In genomic region chr11:36840378-36840777, GRCh38 we compare ENCODE assay signal across 17 cellular contexts.
DNase-seq lines count a peak whose midpoint lies in the region; ATAC-seq and TF ChIP-seq lines count a peak whose summit lies in the region.
"Had no signal": no experiment of that assay in that cellular context is flagged by ENCODE, and none has a peak within 500 bp of the region (broad histone marks: within the 10 kb centered on the region; RNA-seq: fewer than 3 reads in every experiment).

No MANE protein-coding gene starts in this region.

- no peak overlapping the region for H3K4me3 Mint-ChIP-seq in H9
- H3K4me3 Mint-ChIP-seq: B cell; CD4-positive, CD25-positive, alpha-beta regulatory T cell; CD8-positive, alpha-beta T cell had no signal

- no peak overlapping the region for H2AFZ ChIP-seq in H9 (ENCODE audit: low read length)

- H3K9ac ChIP-seq in H9 (ENCODE audit: extremely low read depth, insufficient read length, low read length): no peak overlapping the region
- H3K9ac ChIP-seq: BLaER1 had no signal

- H3K4me1 ChIP-seq in ectodermal cell (ENCODE audit: control insufficient read depth, insufficient read depth, low read length) (no peaks in the 10 kb centered on the region), H9 (ENCODE audit: insufficient read depth, low read length) (no peaks in the 10 kb centered on the region)
- H3K4me1 ChIP-seq: BLaER1, Caco-2 had no signal

- H3K27ac ChIP-seq in ectodermal cell (ENCODE audit: insufficient read depth, low read depth, low read length, poor library complexity, severe bottlenecking) (peak overlapping the region; percentile 38), H9 (ENCODE audit: insufficient read length, low read depth, low read length) (no peak overlapping the region)
- H3K27ac ChIP-seq: BLaER1, C4-2B had no signal

- H3K27me3 ChIP-seq in ectodermal cell (ENCODE audit: control insufficient read depth, insufficient read depth, low read length, poor library complexity, severe bottlenecking) (no peaks in the 10 kb centered on the region), H9 (ENCODE audit: insufficient read depth, low read length) (no peaks in the 10 kb centered on the region)
- H3K27me3 ChIP-seq: BLaER1 had no signal

- no peak overlapping the region for H3K27ac Mint-ChIP-seq in H9
- H3K27ac Mint-ChIP-seq: B cell; CD4-positive, CD25-positive, alpha-beta regulatory T cell; CD8-positive, alpha-beta T cell had no signal

- peak; percentile 65 for DNase-seq in medulla oblongata (ENCODE audit: extremely low spot score)
- DNase-seq in pons (ENCODE audit: low spot score): peak; percentile 85
- no peak for DNase-seq in H9
- DNase-seq in NOMO-1 treated with dmso at 0.1 percent for 144 hours (lab: John Stamatoyannopoulos, UW; ENCODE audit: unreplicated experiment): no peak
- DNase-seq: Caco-2; CD4-positive, CD25-positive, alpha-beta regulatory T cell; CD8-positive, alpha-beta T cell; DMS153; DND-41; GOT3; HCEC 1CT had no signal

- no peaks in the 10 kb centered on the region for H3K79me1 ChIP-seq in H9 (ENCODE audit: insufficient read depth, low read depth, low read length, poor library complexity, severe bottlenecking)

- no peak overlapping the region for H4K91ac ChIP-seq in H9 (ENCODE audit: insufficient read length, low read depth, low read length)

- H4K8ac ChIP-seq in H9 (replicated peaks; ENCODE audit: insufficient read length, low read depth, low read length): no peak overlapping the region

- H3K9me3 Mint-ChIP-seq in H9: peaks cover 2% of the 10 kb centered on the region in 2 experiments; a peak in 2 of 5 replicates
- H3K9me3 Mint-ChIP-seq: CD8-positive, alpha-beta T cell had no signal

- H2BK20ac ChIP-seq in H9 (ENCODE audit: low read depth, low read length, poor library complexity, severe bottlenecking): no peak overlapping the region

- no peak overlapping the region for H3K4me2 ChIP-seq in H9 (ENCODE audit: insufficient read depth, insufficient read length, low read length)
- H3K4me2 ChIP-seq: BLaER1 had no signal

- no peak overlapping the region for H3K4ac ChIP-seq in H9 (ENCODE audit: low read depth, low read length)

- H3K36me3 Mint-ChIP-seq in H9 (ENCODE audit: insufficient read depth in 1 of 3, low read depth in 3 of 3): no peaks in the 10 kb centered on the region; a peak in 1 of 7 replicates
- H3K36me3 Mint-ChIP-seq: CD4-positive, CD25-positive, alpha-beta regulatory T cell; CD8-positive, alpha-beta T cell had no signal

- H3K18ac ChIP-seq in H9 (ENCODE audit: insufficient read length, low read depth, low read length): no peak overlapping the region

- no peak overlapping the region for H2BK120ac ChIP-seq in H9 (ENCODE audit: low read depth, low read length, poor library complexity, severe bottlenecking)

- H3K4me1 Mint-ChIP-seq in H9: no peaks in the 10 kb centered on the region
- H3K4me1 Mint-ChIP-seq: B cell; CD4-positive, CD25-positive, alpha-beta regulatory T cell had no signal

- no peak overlapping the region for H3K4me3 ChIP-seq in ectodermal cell (ENCODE audit: insufficient read depth, low read depth, low read length)
- H3K4me3 ChIP-seq: BLaER1 had no signal

- H3K36me3 ChIP-seq in ectodermal cell (ENCODE audit: control insufficient read depth, insufficient read depth, low read length): no peaks in the 10 kb centered on the region
- H3K36me3 ChIP-seq: BLaER1 had no signal

- no peak overlapping the region for H2AK5ac ChIP-seq in H9 (ENCODE audit: insufficient read length, low read length)

- no peak overlapping the region for H3K23ac ChIP-seq in H9 (ENCODE audit: insufficient read length, low read depth, low read length)

- H4K20me1 ChIP-seq in H9 (ENCODE audit: control insufficient read depth, insufficient read depth, insufficient read length): no peaks in the 10 kb centered on the region
- H4K20me1 ChIP-seq: BLaER1 had no signal

- no peak overlapping the region for H3K56ac ChIP-seq in H9 (ENCODE audit: insufficient read length, low read depth, low read length)

- H2BK12ac ChIP-seq in H9 (ENCODE audit: insufficient read length, low read depth, low read length): no peak overlapping the region

- no peaks in the 10 kb centered on the region for H3K9me3 ChIP-seq in ectodermal cell (ENCODE audit: control insufficient read depth, low read length)
- no peaks in the 10 kb centered on the region for H3K9me3 ChIP-seq in H9 (ENCODE audit: control insufficient read depth, low read depth, low read length)
- H3K9me3 ChIP-seq: BLaER1, Caco-2 had no signal

- H3K14ac ChIP-seq in H9 (ENCODE audit: insufficient read depth, low read length): no peak overlapping the region

- no peak overlapping the region for H2BK5ac ChIP-seq in H9 (ENCODE audit: insufficient read length, low read length)

- H3K27me3 Mint-ChIP-seq in H9 (ENCODE audit: low read depth): peaks cover 2% of the 10 kb centered on the region; the same call in 1 of the 2 replicates

- no peak overlapping the region for H2BK15ac ChIP-seq in H9 (ENCODE audit: low read depth, low read length)

- TF ChIP-seq CTCF in H9 (conservative IDR thresholded peaks at IDR 0.05): no peak

- ATAC-seq in GM18519 (IDR thresholded peaks at IDR 0.05; ENCODE audit: low FRiP score, unreplicated experiment): no peak
- no peak for ATAC-seq in HG03520 (IDR thresholded peaks at IDR 0.05; ENCODE audit: unreplicated experiment)
- ATAC-seq: CD8-positive, alpha-beta T cell had no signal

- no peak overlapping the region for H4K5ac ChIP-seq in H9 (ENCODE audit: insufficient read length, low read depth, low read length)

- H3T11ph ChIP-seq in H9 (ENCODE audit: low read length): no peak overlapping the region

- 82 to 88% methylated on average over 2 of the region's 2 CpGs for WGBS in ectodermal cell, 2 experiments
- no CpG with 5 or more reads among the region's 2 CpGs for WGBS in H9 (ENCODE audit: extremely low coverage, insufficient read length, low lambda C conversion rate)

- no peaks in the 10 kb centered on the region for H3K23me2 ChIP-seq in H9 (ENCODE audit: insufficient read length, low read depth, low read length, poor library complexity, severe bottlenecking)

- H3K79me2 ChIP-seq in H9 (ENCODE audit: insufficient read depth, low read length): no peaks in the 10 kb centered on the region

Comparison
In these comparisons a context has a peak if more than half of its experiments do, and no peak if none do; other contexts are left out.
1. DNase-seq: peak in medulla oblongata (single experiment) and pons (single experiment); none in H9 (single experiment) and NOMO-1 treated with dmso at 0.1 percent for 144 hours (single experiment).